ENCODE assay signal across 30 cellular contexts in genomic region chr9:76999261-76999660, GRCh38. TPM values are rescaled to one million over a fixed set of nuclear protein-coding genes. Genes with fewer than 3 reads are reported as not detected.
"Had no signal": no experiment of that assay in that cellular context is flagged by ENCODE, and none has a peak within 500 bp of the region (broad histone marks: within the 10 kb centered on the region; RNA-seq: fewer than 3 reads in every experiment).

No MANE protein-coding gene starts in this region.

- H3K27ac ChIP-seq: stomach, suprapubic skin, testis, thoracic aorta, thyroid gland, tibial artery, tibial nerve, transverse colon, upper lobe of left lung, upper lobe of right lung, uterus, vagina had no signal

- ATAC-seq: stimulated activated effector memory CD8-positive, alpha-beta T cell treated with anti-CD3 and anti-CD28 coated beads, Interleukin-12 subunit alpha, Interleukin-12 subunit beta, amount 100 ng/mL, for 72 hours; stimulated activated memory B cell treated with anti-CD40 and anti-IgM and Interleukin-4, amounts not matched to agents 10 μg/mL and 1 μg/mL and 100 μg/mL, for 72 hours; stimulated activated naive B cell treated with anti-CD40 and anti-IgM and Interleukin-4, amounts not matched to agents 10 μg/mL and 1 μg/mL and 100 μg/mL, for 72 hours; stimulated activated naive CD8-positive, alpha-beta T cell treated with anti-CD3 and anti-CD28 coated beads, Interleukin-15, amount 100 ng/mL, for 72 hours; stimulated activated naive CD8-positive, alpha-beta T cell treated with anti-CD3 and anti-CD28 coated beads, Interleukin-15, Interleukin-2, amounts not matched to agents 100 U/mL and 50 U/mL, for 24 hours; upper lobe of right lung had no signal

- H3K27me3 ChIP-seq: testis, thyroid gland, tibial nerve, upper lobe of left lung, uterus, vagina had no signal

- DNase-seq: stimulated activated CD4-positive, alpha-beta T cell treated with anti-CD3 and anti-CD28 coated beads, Interleukin-2, amount 100 ng/mL, for 48 hours; stimulated activated CD4-positive, alpha-beta T cell treated with anti-CD3 and anti-CD28 coated beads, Interleukin-4, amount 100 ng/mL, for 1 hour; stimulated activated CD4-positive, alpha-beta T cell treated with anti-CD3 and anti-CD28 coated beads, Interleukin-4, amount 100 ng/mL, for 24 hours; stimulated activated CD4-positive, alpha-beta T cell treated with anti-CD3 and anti-CD28 coated beads, Interleukin-4, amount 100 ng/mL, for 4 hours; stimulated activated CD8-positive, alpha-beta memory T cell treated with anti-CD3 and anti-CD28 coated beads, Interleukin-4, amount 100 ng/mL, for 48 hours; stimulated activated naive B cell treated with anti-CD40 and anti-IgM and Interleukin-4, amounts not matched to agents 10 μg/mL and 1 μg/mL and 100 μg/mL, for 72 hours; stimulated activated naive CD4-positive, alpha-beta T cell; stimulated activated naive CD4-positive, alpha-beta T cell treated with Interleukin-2 at 50 U/mL for 16 hours; stimulated activated naive CD8-positive, alpha-beta T cell treated with anti-CD3 and anti-CD28 coated beads, Interleukin-15, amount 100 ng/mL, for 72 hours; stimulated activated naive CD8-positive, alpha-beta T cell treated with anti-CD3 and anti-CD28 coated beads, Interleukin-15, Interleukin-2, amounts not matched to agents 100 U/mL and 50 U/mL, for 24 hours; stomach; substantia nigra; testis; thyroid gland; tibial artery; transverse colon; trophoblast cell; upper lobe of left lung; upper lobe of right lung; uterus had no signal

- H3K36me3 ChIP-seq: stomach, suprapubic skin, thoracic aorta, thyroid gland, tibial artery, tibial nerve, transverse colon, upper lobe of left lung, upper lobe of right lung, uterus, vagina had no signal

- H3K4me3 ChIP-seq: stomach, suprapubic skin, testis, thoracic aorta, thyroid gland, tibial artery, tibial nerve, transverse colon, upper lobe of left lung, upper lobe of right lung, uterus, vagina had no signal

- H3K4me1 ChIP-seq: stomach, suprapubic skin, thyroid gland, tibial artery, tibial nerve, transverse colon, upper lobe of left lung, upper lobe of right lung, uterus, vagina had no signal

- H3K9me3 ChIP-seq: stomach, suprapubic skin, testis, thoracic aorta, thyroid gland, tibial artery, transverse colon, upper lobe of left lung, upper lobe of right lung, uterus, vagina had no signal

RNA-seq across cellular contexts. Expression of gene FOXB2, which starts 20.2 kb away (rescaled TPM):
- total RNA-seq: stomach, subcutaneous adipose tissue, suprapubic skin, temporal lobe, testis, thoracic aorta, thyroid gland, tibial nerve, transverse colon, upper lobe of left lung, upper lobe of right lung, ureter, urinary bladder, uterus, vagina had no signal
